9 cellular contexts compared by ENCODE assay signal in genomic region chr10:102280397-102281015, GRCh38. TPM values are rescaled to one million over a fixed set of nuclear protein-coding genes. Genes with fewer than 3 reads are reported as not detected.
DNase-seq lines count a peak whose midpoint lies in the region; ATAC-seq, FAIRE-seq and TF ChIP-seq lines count a peak whose summit lies in the region.
"Had no signal": no experiment of that assay in that cellular context is flagged by ENCODE, and none has a peak within 500 bp of the region (broad histone marks: within the 10 kb centered on the region; RNA-seq: fewer than 3 reads in every experiment).

No MANE protein-coding gene starts in this region.

- no peak for TF ChIP-seq POLR2A in H54 (IDR thresholded peaks at IDR 0.05; ENCODE audit: low read depth, low read length)

- DNase-seq in natural killer cell (no peak), keratinocyte (ENCODE audit: low read depth, low spot score) (no peak), aorta (no peak), H54 (ENCODE audit: insufficient read length, low spot score) (no peak), kidney glomerular epithelial cell (lab: John Stamatoyannopoulos, UW) (no peak)
- DNase-seq in natural killer cell treated with Interleukin-12 subunit alpha and Interleukin-12 subunit beta and Interleukin-15 and Interleukin-18, amount 100 ng/mL, for 72 hours (ENCODE audit: low spot score): no peak
- no peak for DNase-seq in activated naive CD8-positive, alpha-beta T cell treated with anti-CD3 and anti-CD28 coated beads, Interleukin-2, amount 50 U/mL, for 24 hours
- DNase-seq: GF-D8 had no signal

- peak overlapping the region; percentile 79 for H3K4me2 ChIP-seq in keratinocyte (ENCODE audit: control insufficient read depth, extremely low read depth, insufficient read depth, low read depth, low read length)

- dilution Hi-C loops in keratinocyte (cut with MboI; ENCODE audit: extremely low pct_ligation_motif_present, low sequenced_read_pairs): no loop called here

- no peak overlapping the region for H2AFZ ChIP-seq in keratinocyte (ENCODE audit: control insufficient read depth, low read length)

- TF ChIP-seq CTCF in natural killer cell (IDR thresholded peaks at IDR 0.05) (no peak), keratinocyte (optimal IDR thresholded peaks at IDR 0.05 in 1 of 3, IDR thresholded peaks at IDR 0.05 in 1 of 3, conservative IDR thresholded peaks at IDR 0.05 in 1 of 3; ENCODE audit: extremely low read depth in 1 of 3, insufficient read depth in 2 of 3, low read length in 3 of 3) (no peak)

- no peaks in the 10 kb centered on the region for H3K36me3 Mint-ChIP-seq in natural killer cell
- H3K36me3 Mint-ChIP-seq in natural killer cell treated with Interleukin-12 subunit alpha and Interleukin-12 subunit beta and Interleukin-15 and Interleukin-18, amount 100 ng/mL, for 72 hours: no peaks in the 10 kb centered on the region
- peaks cover 8% of the 10 kb centered on the region for H3K36me3 Mint-ChIP-seq in activated naive CD8-positive, alpha-beta T cell treated with anti-CD3 and anti-CD28 coated beads, Interleukin-2, amount 50 U/mL, for 24 hours (ENCODE audit: low read depth)

- H3K27ac Mint-ChIP-seq in natural killer cell: peak overlapping the region; percentile 32 to 71
- H3K27ac Mint-ChIP-seq in natural killer cell treated with Interleukin-12 subunit alpha and Interleukin-12 subunit beta and Interleukin-15 and Interleukin-18, amount 100 ng/mL, for 72 hours: peak overlapping the region in 1 of 2 donors; percentile 15
- H3K27ac Mint-ChIP-seq in activated naive CD8-positive, alpha-beta T cell treated with anti-CD3 and anti-CD28 coated beads, Interleukin-2, amount 50 U/mL, for 24 hours: peak overlapping the region; percentile 20

- WGBS in aorta, 2 donors: 0 to 2% methylated on average over 3 of the region's 3 CpGs

- H3K4me1 Mint-ChIP-seq in natural killer cell: peaks cover 33 to 49% of the 10 kb centered on the region in 2 donors
- peaks cover 35 to 47% of the 10 kb centered on the region in 2 donors for H3K4me1 Mint-ChIP-seq in natural killer cell treated with Interleukin-12 subunit alpha and Interleukin-12 subunit beta and Interleukin-15 and Interleukin-18, amount 100 ng/mL, for 72 hours (ENCODE audit: low read depth in 2 of 2)
- H3K4me1 Mint-ChIP-seq in activated naive CD8-positive, alpha-beta T cell treated with anti-CD3 and anti-CD28 coated beads, Interleukin-2, amount 50 U/mL, for 24 hours: peaks cover 54% of the 10 kb centered on the region

- H3K4me3 ChIP-seq in keratinocyte (ENCODE audit: control insufficient read depth in 2 of 3, extremely low read depth in 1 of 3, insufficient read depth in 2 of 3, low read depth in 1 of 3, low read length in 3 of 3) (peak overlapping the region in 2 of 3 experiments; percentile 9 to 44), aorta (ENCODE audit: low read length in 2 of 2) (no peak overlapping the region)

- H3K36me3 ChIP-seq in keratinocyte (ENCODE audit: control insufficient read depth in 2 of 2, extremely low read depth in 1 of 2, insufficient read depth in 2 of 2, low read length in 2 of 2): no peaks in the 10 kb centered on the region
- no peaks in the 10 kb centered on the region for H3K36me3 ChIP-seq in aorta (ENCODE audit: control insufficient read depth in 1 of 2, insufficient read depth in 2 of 2, low read length in 1 of 2)

- no peaks in the 10 kb centered on the region for H3K9me3 Mint-ChIP-seq in natural killer cell
- no peaks in the 10 kb centered on the region for H3K9me3 Mint-ChIP-seq in natural killer cell treated with Interleukin-12 subunit alpha and Interleukin-12 subunit beta and Interleukin-15 and Interleukin-18, amount 100 ng/mL, for 72 hours
- H3K9me3 Mint-ChIP-seq in activated naive CD8-positive, alpha-beta T cell treated with anti-CD3 and anti-CD28 coated beads, Interleukin-2, amount 50 U/mL, for 24 hours: no peaks in the 10 kb centered on the region

- peak; percentile 74 for FAIRE-seq in keratinocyte (lab: Jason Lieb, UNC)
- FAIRE-seq in H54 (lab: Jason Lieb, UNC): no peak

- intact Hi-C loops in natural killer cell (cut with micrococcal nuclease) (no loop called here), aorta (cut with DNase I) (no loop called here)

- peaks cover 5% of the 10 kb centered on the region for H3K9me1 ChIP-seq in keratinocyte (ENCODE audit: control insufficient read depth, extremely low read depth, insufficient read depth, low read length)

- peaks cover 55% of the 10 kb centered on the region for H3K79me2 ChIP-seq in keratinocyte (ENCODE audit: control insufficient read depth, insufficient read depth, low read length)

- peak overlapping the region; percentile 31 for H3K9ac ChIP-seq in keratinocyte (ENCODE audit: control insufficient read depth, extremely low read depth, insufficient read depth, low read length)

- no peak overlapping the region for H3K4me3 Mint-ChIP-seq in natural killer cell
- no peak overlapping the region for H3K4me3 Mint-ChIP-seq in natural killer cell treated with Interleukin-12 subunit alpha and Interleukin-12 subunit beta and Interleukin-15 and Interleukin-18, amount 100 ng/mL, for 72 hours
- peak overlapping the region; percentile 15 for H3K4me3 Mint-ChIP-seq in activated naive CD8-positive, alpha-beta T cell treated with anti-CD3 and anti-CD28 coated beads, Interleukin-2, amount 50 U/mL, for 24 hours

- H3K27ac ChIP-seq in keratinocyte (ENCODE audit: control insufficient read depth, insufficient read depth, low read length): peak overlapping the region; percentile 30
- peak overlapping the region in 1 of 2 donors; percentile 18 for H3K27ac ChIP-seq in aorta (ENCODE audit: low read depth in 1 of 2, low read length in 2 of 2)

- H3K27me3 ChIP-seq in keratinocyte (ENCODE audit: control insufficient read depth, extremely low read depth, insufficient read depth, low read length) (no peaks in the 10 kb centered on the region), aorta (ENCODE audit: control insufficient read depth in 1 of 2, insufficient read depth in 2 of 2, low read length in 1 of 2) (no peaks in the 10 kb centered on the region)

- H3K9me3 ChIP-seq in keratinocyte (ENCODE audit: control insufficient read depth, low read depth, low read length) (no peaks in the 10 kb centered on the region), aorta (ENCODE audit: control insufficient read depth, low read length) (no peaks in the 10 kb centered on the region)

- peaks cover 5% of the 10 kb centered on the region for H4K20me1 ChIP-seq in keratinocyte (ENCODE audit: control insufficient read depth, extremely low read depth, insufficient read depth, low read length)

- H3K4me1 ChIP-seq in keratinocyte (ENCODE audit: control insufficient read depth, extremely low read depth, insufficient read depth, low read length): peaks cover 45% of the 10 kb centered on the region
- peaks cover 4 to 13% of the 10 kb centered on the region in 2 donors for H3K4me1 ChIP-seq in aorta (ENCODE audit: control insufficient read depth in 1 of 2, insufficient read depth in 2 of 2, low read length in 2 of 2)

- no peaks in the 10 kb centered on the region for H3K27me3 Mint-ChIP-seq in natural killer cell (ENCODE audit: low read depth in 2 of 2)
- H3K27me3 Mint-ChIP-seq in natural killer cell treated with Interleukin-12 subunit alpha and Interleukin-12 subunit beta and Interleukin-15 and Interleukin-18, amount 100 ng/mL, for 72 hours: no peaks in the 10 kb centered on the region
- H3K27me3 Mint-ChIP-seq in activated naive CD8-positive, alpha-beta T cell treated with anti-CD3 and anti-CD28 coated beads, Interleukin-2, amount 50 U/mL, for 24 hours: no peaks in the 10 kb centered on the region

- ATAC-seq in natural killer cell (no peak), aorta (ENCODE audit: low FRiP score) (peak; percentile 63), GM19455 (IDR thresholded peaks at IDR 0.05; ENCODE audit: unreplicated experiment) (no peak)
- no peak for ATAC-seq in natural killer cell treated with Interleukin-12 subunit alpha and Interleukin-12 subunit beta and Interleukin-15 and Interleukin-18, amount 100 ng/mL, for 72 hours
- no peak for ATAC-seq in activated naive CD8-positive, alpha-beta T cell treated with anti-CD3 and anti-CD28 coated beads, Interleukin-2, amount 50 U/mL, for 24 hours

RNA-seq across cellular contexts. Expression of gene GBF1, which starts 35.2 kb away (rescaled TPM):
- total RNA-seq in natural killer cell (10 to 100 TPM; 48.2 to 52.5 (median 50.9) TPM), aorta (10 to 100 TPM; 41.9 to 44.0 TPM)
- total RNA-seq in natural killer cell treated with Interleukin-12 subunit alpha and Interleukin-12 subunit beta and Interleukin-15 and Interleukin-18, amount 100 ng/mL, for 72 hours: 10 to 100 TPM; 63.2 to 65.3 TPM
- polyA plus RNA-seq in keratinocyte (14.7 to 27.0 TPM (median 17.4 TPM) in 3 replicates), aorta (10 to 100 TPM in 1 of 2 donors, 1 to 10 TPM in 1; 7.1 to 23.3 TPM)
- 9.5 TPM for polyA plus RNA-seq in keratinocyte (2011; ENCODE audit: low read depth)
- polyA plus RNA-seq in keratinocyte (2011; cell fraction: cytosol; rRNA removed): 17.5 and 18.3 TPM in 2 replicates
- polyA plus RNA-seq in keratinocyte (2011; cell fraction: nucleus; rRNA removed): 51.6 and 59.4 TPM in 2 replicates
- polyA plus RNA-seq in keratinocyte (2012; ENCODE audit: low replicate concordance): 18.5 and 35.6 TPM in 2 replicates
- polyA minus RNA-seq in keratinocyte: 46.2 to 106 TPM (median 67.6 TPM) in 3 replicates
- 27.8 TPM for polyA minus RNA-seq in keratinocyte (2011; cell fraction: cytosol; rRNA and poly(A)+ RNA removed)
- polyA minus RNA-seq in keratinocyte (2011; cell fraction: nucleus; rRNA and poly(A)+ RNA removed): 62.0 and 97.2 TPM in 2 replicates

RNA-seq across cellular contexts. Expression of gene PITX3, which starts 39.2 kb away (rescaled TPM):
- not detected for total RNA-seq in natural killer cell
- total RNA-seq in natural killer cell treated with Interleukin-12 subunit alpha and Interleukin-12 subunit beta and Interleukin-15 and Interleukin-18, amount 100 ng/mL, for 72 hours: not detected
- polyA plus RNA-seq in keratinocyte: not detected in 3 replicates
- polyA plus RNA-seq in keratinocyte (2011; ENCODE audit: low read depth): not detected
- not detected in 2 replicates for polyA plus RNA-seq in keratinocyte (2011; cell fraction: cytosol; rRNA removed)
- not detected in 2 replicates for polyA plus RNA-seq in keratinocyte (2011; cell fraction: nucleus; rRNA removed)
- not detected in 2 replicates for polyA plus RNA-seq in keratinocyte (2012; ENCODE audit: low replicate concordance)
- not detected in 3 replicates for polyA minus RNA-seq in keratinocyte
- polyA minus RNA-seq in keratinocyte (2011; cell fraction: cytosol; rRNA and poly(A)+ RNA removed): not detected
- polyA minus RNA-seq in keratinocyte (2011; cell fraction: nucleus; rRNA and poly(A)+ RNA removed): not detected in 2 replicates
- total RNA-seq in aorta: not detected
- polyA plus RNA-seq in aorta: under 1 TPM in 1 of 2 donors, not detected in 1; 0.13 TPM

RNA-seq across cellular contexts. Expression of gene ELOVL3, which starts 54.4 kb away (rescaled TPM):
- total RNA-seq in natural killer cell: not detected
- total RNA-seq in natural killer cell treated with Interleukin-12 subunit alpha and Interleukin-12 subunit beta and Interleukin-15 and Interleukin-18, amount 100 ng/mL, for 72 hours: not detected
- 0.10 to 0.42 TPM (median 0.26 TPM) in 3 replicates for polyA plus RNA-seq in keratinocyte
- 0.77 TPM for polyA plus RNA-seq in keratinocyte (2011; ENCODE audit: low read depth)
- 0.06 and 0.25 TPM in 2 replicates for polyA plus RNA-seq in keratinocyte (2011; cell fraction: cytosol; rRNA removed)
- polyA plus RNA-seq in keratinocyte (2011; cell fraction: nucleus; rRNA removed): 0.16 TPM in 1 of 2 replicates, not detected in the other
- polyA plus RNA-seq in keratinocyte (2012; ENCODE audit: low replicate concordance): 0.08 and 1.5 TPM in 2 replicates
- polyA minus RNA-seq in keratinocyte: 0.46 TPM in 1 of 3 replicates, not detected in the others
- not detected for polyA minus RNA-seq in keratinocyte (2011; cell fraction: cytosol; rRNA and poly(A)+ RNA removed)
- polyA minus RNA-seq in keratinocyte (2011; cell fraction: nucleus; rRNA and poly(A)+ RNA removed): not detected in 2 replicates
- not detected for total RNA-seq in aorta
- polyA plus RNA-seq in aorta: not detected

Comparison
In these comparisons a context has a peak if more than half of its experiments do, and no peak if none do; other contexts are left out.
1. H3K4me3 ChIP-seq: peak in keratinocyte (2 of 3); none in aorta (0 of 2).